In genomic region chr4:99078931-99079624, GRCh38 we compare ENCODE assay signal across 21 cellular contexts. TPM values are rescaled to one million over a fixed set of nuclear protein-coding genes. Genes with fewer than 3 reads are reported as not detected.
DNase-seq lines count a peak whose midpoint lies in the region; ATAC-seq and TF ChIP-seq lines count a peak whose summit lies in the region.
"Had no signal": no experiment of that assay in that cellular context is flagged by ENCODE, and none has a peak within 500 bp of the region (broad histone marks: within the 10 kb centered on the region; RNA-seq: fewer than 3 reads in every experiment).

No MANE protein-coding gene starts in this region.

- H3K9me3 Mint-ChIP-seq in memory B cell: no peaks in the 10 kb centered on the region
- H3K9me3 Mint-ChIP-seq: GM23338 had no signal

- H3K9me2 ChIP-seq in SK-N-SH: no peaks in the 10 kb centered on the region

- 0 out of 2 replicates have a peak, but pooled peaks cover 3% of the 10 kb centered on the region for H4K20me1 ChIP-seq in SK-N-SH (ENCODE audit: insufficient read depth)

- H3K27me3 Mint-ChIP-seq in memory B cell: no peaks in the 10 kb centered on the region

- H3K9ac ChIP-seq in SK-N-SH: no peak overlapping the region
- H3K9ac ChIP-seq: KMS-11 had no signal

- DNase-seq in SK-N-SH (no peak), left ventricle myocardium superior (no peak), left cardiac atrium (no peak), memory B cell (ENCODE audit: low spot score in 2 of 2) (no peak), NCI-H226 (no peak)
- DNase-seq: 8988T, C1 segment of cervical spinal cord, DMS153, MG63, NCI-H1092 treated with DMSO at 0.1 percent for 48 hours, NCI-H1694, NCI-H2171, NCI-H510A, NCI-H82 had no signal

- ATAC-seq in SK-N-SH treated with all-trans-retinoic acid at 6 μM for 48 hours: peak; percentile 41; the same call in 1 of the 3 replicates
- ATAC-seq in left ventricle myocardium superior: peak; percentile 27
- no peak for ATAC-seq in left cardiac atrium
- ATAC-seq in memory B cell (ENCODE audit: low read depth): no peak
- ATAC-seq in GM19397 (IDR thresholded peaks at IDR 0.05; ENCODE audit: unreplicated experiment): no peak
- no peak for ATAC-seq in HG02938 (IDR thresholded peaks at IDR 0.05; ENCODE audit: unreplicated experiment)
- ATAC-seq: GM23338, Panc1, Right ventricle myocardium inferior had no signal

- H3K27me3 ChIP-seq in SK-N-SH (ENCODE audit: insufficient read depth): no peaks in the 10 kb centered on the region
- H3K27me3 ChIP-seq: MG63 had no signal

- peaks cover 2% of the 10 kb centered on the region for H3K4me1 Mint-ChIP-seq in memory B cell
- H3K4me1 Mint-ChIP-seq: GM23338 had no signal

- CTCF ChIA-PET in SK-N-SH (lab: Yijun Ruan, JAX): interaction anchor here (0.6 to 2.6 kb wide), 2 partner anchors 22 to 23 kb away, joined by 3 to 11 read pairs; no protein-coding TSS in a partner anchor

- no peak for TF ChIP-seq RAD21 in SK-N-SH (IDR thresholded peaks at IDR 0.05; ENCODE audit: low read length)

- TF ChIP-seq CTCF in SK-N-SH (IDR thresholded peaks at IDR 0.05): no peak

- H3K4me3 ChIP-seq in SK-N-SH (ENCODE audit: low read depth in 2 of 2, low read length in 1 of 2): no peak overlapping the region
- H3K4me3 ChIP-seq: GM23338, MG63 had no signal

- no peak overlapping the region for H2AFZ ChIP-seq in SK-N-SH (ENCODE audit: low read depth)
- H2AFZ ChIP-seq: GM23338 had no signal

- peaks cover 6% of the 10 kb centered on the region for H3F3A ChIP-seq in SK-N-SH (replicated peaks; ENCODE audit: insufficient read depth)

- WGBS in SK-N-SH (ENCODE audit: low lambda C conversion rate): 81% methylated on average over 5 of the region's 5 CpGs

- H3K4me1 ChIP-seq in SK-N-SH (ENCODE audit: control insufficient read depth in 1 of 2, insufficient read depth in 2 of 2, low read depth in 1 of 2, low read length in 1 of 2): no peaks in the 10 kb centered on the region

- POLR2A ChIA-PET in SK-N-SH (lab: Yijun Ruan, JAX): no interaction called here

- no peaks in the 10 kb centered on the region for H3K9me3 ChIP-seq in SK-N-SH
- H3K9me3 ChIP-seq: MG63 had no signal

- no peak overlapping the region for H3K4me2 ChIP-seq in SK-N-SH
- H3K4me2 ChIP-seq: GM23338, KMS-11 had no signal

- H3K27ac ChIP-seq in SK-N-SH (ENCODE audit: low read depth in 2 of 2, low read length in 1 of 2): no peak overlapping the region
- H3K27ac ChIP-seq: KMS-11 had no signal

- no peak overlapping the region for H3K4me3 Mint-ChIP-seq in memory B cell
- H3K4me3 Mint-ChIP-seq: GM23338 had no signal

- H3K27ac Mint-ChIP-seq in memory B cell: peak overlapping the region; percentile 50
- H3K27ac Mint-ChIP-seq: GM23338 had no signal

- intact Hi-C loops in left ventricle myocardium superior (cut with micrococcal nuclease): no loop called here
- intact Hi-C loops in left cardiac atrium (cut with DNase I): no loop called here

- H3K36me3 ChIP-seq in SK-N-SH (replicated peaks in 1 of 2; ENCODE audit: control insufficient read depth in 1 of 2, insufficient read depth in 2 of 2, low read length in 1 of 2): peaks cover 90 to 95% of the 10 kb centered on the region in 2 experiments

- no peak for TF ChIP-seq EP300 in SK-N-SH (IDR thresholded peaks at IDR 0.05; ENCODE audit: borderline replicate concordance in 1 of 2, low read depth in 1 of 2, low read length in 1 of 2)

- peaks cover 62% of the 10 kb centered on the region for H3K79me2 ChIP-seq in SK-N-SH (ENCODE audit: insufficient read depth)

- peaks cover 36% of the 10 kb centered on the region for H3K36me3 Mint-ChIP-seq in memory B cell

TF ChIP-seq in SK-N-SH treated with all-trans-retinoic acid at 6 μM for 48 hours, 23 proteins besides CTCF, POLR2A, EP300 and RAD21 (continues in another document):
- TF ChIP-seq PPARA (CRISPR knock-in tag; IDR thresholded peaks at IDR 0.05; ENCODE audit: borderline replicate concordance): no peak
- TF ChIP-seq ZFP30 (CRISPR knock-in tag; IDR thresholded peaks at IDR 0.05): no peak
- no peak for TF ChIP-seq SNAI2 (CRISPR knock-in tag; IDR thresholded peaks at IDR 0.05)
- TF ChIP-seq ZNF8 (CRISPR knock-in tag; IDR thresholded peaks at IDR 0.05): no peak
- no peak for TF ChIP-seq ZNF70 (CRISPR knock-in tag; IDR thresholded peaks at IDR 0.05)
- no peak for TF ChIP-seq ZNF565 (CRISPR knock-in tag; conservative IDR thresholded peaks at IDR 0.05; ENCODE audit: low read depth)
- TF ChIP-seq BACH2 (CRISPR knock-in tag; IDR thresholded peaks at IDR 0.05; ENCODE audit: borderline replicate concordance): no peak
- TF ChIP-seq ZFP3 (CRISPR knock-in tag; IDR thresholded peaks at IDR 0.05): no peak
- TF ChIP-seq TOX (CRISPR knock-in tag; IDR thresholded peaks at IDR 0.05; ENCODE audit: borderline replicate concordance): no peak
- no peak for TF ChIP-seq TSHZ2 (CRISPR knock-in tag; IDR thresholded peaks at IDR 0.05)

TF ChIP-seq in SK-N-SH, 30 proteins besides CTCF, POLR2A, EP300 and RAD21:
- no peak for TF ChIP-seq FOXJ3 (CRISPR knock-in tag; IDR thresholded peaks at IDR 0.05)
- no peak for TF ChIP-seq SMC3 (IDR thresholded peaks at IDR 0.05; ENCODE audit: low read depth, low read length)
- no peak for TF ChIP-seq ELF1 (IDR thresholded peaks at IDR 0.05)
- no peak for TF ChIP-seq GATA2 (CRISPR knock-in tag; IDR thresholded peaks at IDR 0.05)
- no peak for TF ChIP-seq GABPA (IDR thresholded peaks at IDR 0.05; ENCODE audit: low read depth)
- TF ChIP-seq RCOR1 (IDR thresholded peaks at IDR 0.05; ENCODE audit: low read length): no peak
- TF ChIP-seq MEF2A (IDR thresholded peaks at IDR 0.05; ENCODE audit: borderline replicate concordance, low read depth): no peak
- TF ChIP-seq PBX3 (IDR thresholded peaks at IDR 0.05): no peak
- TF ChIP-seq NRF1 (IDR thresholded peaks at IDR 0.05; ENCODE audit: low read depth, low read length): no peak
- TF ChIP-seq USF2 (IDR thresholded peaks at IDR 0.05; ENCODE audit: borderline replicate concordance, low read depth, low read length): no peak
- no peak for TF ChIP-seq POLR2AphosphoS5 (IDR thresholded peaks at IDR 0.05; ENCODE audit: low read depth, low read length)
- no peak for TF ChIP-seq TEAD4 (IDR thresholded peaks at IDR 0.05; ENCODE audit: borderline replicate concordance, insufficient read depth)
- no peak for TF ChIP-seq JUND (IDR thresholded peaks at IDR 0.05)
- no peak for TF ChIP-seq USF1 (IDR thresholded peaks at IDR 0.05; ENCODE audit: borderline replicate concordance, low read depth)
- TF ChIP-seq ZBTB33 (IDR thresholded peaks at IDR 0.05; ENCODE audit: borderline replicate concordance, low read depth): no peak
- TF ChIP-seq YY1 (IDR thresholded peaks at IDR 0.05; ENCODE audit: low read depth): no peak

RNA-seq across cellular contexts. Expression of gene ADH5, which starts 9.5 kb away (rescaled TPM):
- polyA plus RNA-seq in SK-N-SH (2012; rRNA removed): 111 and 159 TPM in 2 replicates
- 159 and 202 TPM in 2 replicates for polyA plus RNA-seq in SK-N-SH (2012; cell fraction: cytosol; rRNA removed)
- polyA plus RNA-seq in SK-N-SH (2012; cell fraction: nucleus; rRNA removed): 51.8 and 112 TPM in 2 replicates
- 202 TPM for total RNA-seq in left ventricle myocardium superior
- 100 to 1,000 TPM; 119 to 136 TPM for total RNA-seq in left cardiac atrium

Comparison
In these comparisons a context has a peak if more than half of its experiments do, and no peak if none do; other contexts are left out.
1. ATAC-seq: peak in SK-N-SH treated with all-trans-retinoic acid at 6 μM for 48 hours (single experiment) and left ventricle myocardium superior (single experiment); none in left cardiac atrium (0 of 2), memory B cell (single experiment), GM19397 (single experiment) and HG02938 (single experiment).